ENCODE assay signal across 5 cellular contexts in genomic region chr2:47106231-47106630, GRCh38. TPM values are rescaled to one million over a fixed set of nuclear protein-coding genes. Genes with fewer than 3 reads are reported as not detected.
"Had no signal": no experiment of that assay in that cellular context is flagged by ENCODE, and none has a peak within 500 bp of the region (broad histone marks: within the 10 kb centered on the region; RNA-seq: fewer than 3 reads in every experiment).

No MANE protein-coding gene starts in this region.

RNA-seq across cellular contexts. Expression of gene STPG4, which starts 48.9 kb away (rescaled TPM):
- total RNA-seq: activated CD8-positive, alpha-beta T cell treated with anti-CD3 and anti-CD28 coated beads for 36 hours; activated T-cell treated with anti-CD3 and anti-CD28 coated beads, Interleukin-2, amount 50 U/mL, for 4 hours; cardiac muscle cell; epithelial cell of proximal tubule had no signal
- polyA plus RNA-seq: cardiac muscle cell, endothelial cell of umbilical vein had no signal
